Comparison of ENCODE assay signal across 17 cellular contexts in genomic region chr4:168337550-168337940, GRCh38. TPM values are rescaled to one million over a fixed set of nuclear protein-coding genes. Genes with fewer than 3 reads are reported as not detected.
DNase-seq lines count a peak whose midpoint lies in the region; ATAC-seq and TF ChIP-seq lines count a peak whose summit lies in the region.
"Had no signal": no experiment of that assay in that cellular context is flagged by ENCODE, and none has a peak within 500 bp of the region (broad histone marks: within the 10 kb centered on the region; RNA-seq: fewer than 3 reads in every experiment).

No MANE protein-coding gene starts in this region.

- no peaks in the 10 kb centered on the region for H3F3A ChIP-seq in MM.1S (ENCODE audit: insufficient read depth, low read length)

- CTCF ChIA-PET in IMR-90 (lab: Yijun Ruan, JAX): no interaction called here

- H4K20me1 ChIP-seq in IMR-90 (ENCODE audit: insufficient read depth, low read length) (no peaks in the 10 kb centered on the region), MM.1S (ENCODE audit: insufficient read depth, low read length) (no peaks in the 10 kb centered on the region)
- H4K20me1 ChIP-seq: BLaER1 had no signal

- no peak overlapping the region for H2AK9ac ChIP-seq in IMR-90 (replicated peaks; ENCODE audit: low read depth, low read length, poor library complexity)

- intact Hi-C loops in IMR-90 (cut with micrococcal nuclease): no loop called here

- in situ Hi-C loops in IMR-90 (cut with MboI; ENCODE audit: low sequenced_read_pairs) (no loop called here), brain microvascular endothelial cell (cut with HindIII; ENCODE audit: low pct_ligation_motif_present, low sequenced_read_pairs) (no loop called here), G401 (cut with HindIII; ENCODE audit: low sequenced_read_pairs) (no loop called here)

- peaks cover 8% of the 10 kb centered on the region for H3K9me3 Mint-ChIP-seq in stimulated activated memory B cell treated with anti-CD40 and anti-IgM and Interleukin-4, amounts not matched to agents 10 μg/mL and 1 μg/mL and 100 μg/mL, for 72 hours

- no peak overlapping the region for H3K4me3 Mint-ChIP-seq in stimulated activated memory B cell treated with anti-CD40 and anti-IgM and Interleukin-4, amounts not matched to agents 10 μg/mL and 1 μg/mL and 100 μg/mL, for 72 hours
- H3K4me3 Mint-ChIP-seq: CD8-positive, alpha-beta memory T cell had no signal

- BruUV-seq in IMR-90 (replicated peaks; lab: Mats Ljungman, UMichigan): no TSS peak

- no peak overlapping the region; the same call in 1 of the 2 replicates for H3K18ac ChIP-seq in IMR-90 (ENCODE audit: low read depth, low read length)

- no peaks in the 10 kb centered on the region for H3K79me1 ChIP-seq in IMR-90 (ENCODE audit: low read depth in 1 of 2, low read length in 2 of 2)

- H3K4ac ChIP-seq in IMR-90 (ENCODE audit: low read depth, low read length): no peak overlapping the region

- TF ChIP-seq CTCF in IMR-90 (conservative IDR thresholded peaks at IDR 0.05; ENCODE audit: low read depth, low read length) (no peak), brain microvascular endothelial cell (IDR thresholded peaks at IDR 0.05; ENCODE audit: low read depth, low read length, missing control alignments) (no peak), fibroblast of villous mesenchyme (IDR thresholded peaks at IDR 0.05; ENCODE audit: insufficient read depth, low read depth, low read length) (no peak), omental fat pad (IDR thresholded peaks at IDR 0.05) (no peak), MM.1S (IDR thresholded peaks at IDR 0.05; ENCODE audit: low read length) (no peak)

- no peak for TF ChIP-seq RAD21 in IMR-90 (IDR thresholded peaks at IDR 0.05; ENCODE audit: low read length)

- H2BK20ac ChIP-seq in IMR-90 (ENCODE audit: low read depth, low read length): no peak overlapping the region

- no peak overlapping the region for H2AK5ac ChIP-seq in IMR-90 (ENCODE audit: low read depth, low read length)

- H3K4me1 ChIP-seq in IMR-90 (ENCODE audit: control insufficient read depth, insufficient read depth, low read length): no peaks in the 10 kb centered on the region
- no peaks in the 10 kb centered on the region for H3K4me1 ChIP-seq in MM.1S (ENCODE audit: low read length)
- H3K4me1 ChIP-seq: BLaER1, HAP-1 had no signal

- dilution Hi-C loops in IMR-90 (cut with HindIII; ENCODE audit: low sequenced_read_pairs, unreplicated experiment): no loop called here

- TF ChIP-seq POLR2A in IMR-90 (IDR thresholded peaks at IDR 0.05; ENCODE audit: low read depth, low read length): no peak

- H3K36me3 Mint-ChIP-seq in stimulated activated memory B cell treated with anti-CD40 and anti-IgM and Interleukin-4, amounts not matched to agents 10 μg/mL and 1 μg/mL and 100 μg/mL, for 72 hours: no peaks in the 10 kb centered on the region

- no peak overlapping the region for H4K91ac ChIP-seq in IMR-90 (ENCODE audit: insufficient read depth, low read depth, low read length)

- no peak overlapping the region for H3K14ac ChIP-seq in IMR-90 (replicated peaks; ENCODE audit: low read depth, low read length)

- H3K9me3 ChIP-seq in IMR-90 (ENCODE audit: control insufficient read depth, insufficient read depth, low read length) (no peaks in the 10 kb centered on the region), MM.1S (replicated peaks; ENCODE audit: insufficient read depth, low read length) (no peaks in the 10 kb centered on the region)
- H3K9me3 ChIP-seq: BLaER1, HAP-1, MG63 had no signal

- H3K27ac ChIP-seq in IMR-90 (ENCODE audit: insufficient read depth, low read length) (no peak overlapping the region), brain microvascular endothelial cell (no peak overlapping the region), MM.1S (ENCODE audit: low read length) (no peak overlapping the region)
- H3K27ac ChIP-seq: BLaER1 had no signal

- no peaks in the 10 kb centered on the region for H3K27me3 Mint-ChIP-seq in stimulated activated memory B cell treated with anti-CD40 and anti-IgM and Interleukin-4, amounts not matched to agents 10 μg/mL and 1 μg/mL and 100 μg/mL, for 72 hours

- H3K9me2 ChIP-seq in MM.1S (replicated peaks; ENCODE audit: insufficient read depth, low read length): no peaks in the 10 kb centered on the region

- H3K4me2 ChIP-seq in IMR-90 (ENCODE audit: low read depth, low read length): no peak overlapping the region; the same call in 1 of the 2 replicates
- H3K4me2 ChIP-seq in MM.1S (ENCODE audit: low read depth, low read length): no peak overlapping the region
- H3K4me2 ChIP-seq: BLaER1 had no signal

- no peak overlapping the region for H4K5ac ChIP-seq in IMR-90 (ENCODE audit: low read depth, low read length)

- H2BK15ac ChIP-seq in IMR-90 (ENCODE audit: low read depth, low read length): no peak overlapping the region

- peak; percentile 39 for DNase-seq in IMR-90
- peak; percentile 33 for DNase-seq in brain microvascular endothelial cell
- peak; percentile 37 for DNase-seq in fibroblast of villous mesenchyme (ENCODE audit: low read depth)
- no peak for DNase-seq in omental fat pad (ENCODE audit: low spot score)
- DNase-seq in G401 (ENCODE audit: low spot score): no peak
- no peak for DNase-seq in MM.1S
- DNase-seq: CD8-positive, alpha-beta memory T cell; DMS79; MG63; NCI-H1092 treated with DMSO at 0.1 percent for 48 hours; NCI-H2081 treated with DMSO at 0.1 percent for 48 hours; NCI-H345; NCI-H69; Right ventricle myocardium superior had no signal

- no peak overlapping the region for H3K56ac ChIP-seq in IMR-90 (ENCODE audit: extremely low read depth, insufficient read depth, low read length)

- no peak overlapping the region for H2BK120ac ChIP-seq in IMR-90 (ENCODE audit: low read depth, low read length)

- H3K4me3 ChIP-seq in IMR-90 (ENCODE audit: insufficient read depth, low read depth, low read length): no peak overlapping the region
- no peak overlapping the region for H3K4me3 ChIP-seq in brain microvascular endothelial cell (ENCODE audit: low read depth, low read length)
- H3K4me3 ChIP-seq in fibroblast of villous mesenchyme (ENCODE audit: low read depth, low read length): no peak overlapping the region
- no peak overlapping the region for H3K4me3 ChIP-seq in MM.1S (ENCODE audit: low read length)
- H3K4me3 ChIP-seq: BLaER1, HAP-1, MG63 had no signal

- no peak overlapping the region for H3K23ac ChIP-seq in IMR-90 (ENCODE audit: low read depth, low read length)

- H2AFZ ChIP-seq in IMR-90 (replicated peaks; ENCODE audit: low read length, poor library complexity) (no peak overlapping the region), MM.1S (ENCODE audit: low read length) (no peak overlapping the region)

- H3K79me2 ChIP-seq in MM.1S (ENCODE audit: low read length): no peaks in the 10 kb centered on the region

- no peak overlapping the region for H3K27ac Mint-ChIP-seq in stimulated activated memory B cell treated with anti-CD40 and anti-IgM and Interleukin-4, amounts not matched to agents 10 μg/mL and 1 μg/mL and 100 μg/mL, for 72 hours
- H3K27ac Mint-ChIP-seq: CD8-positive, alpha-beta memory T cell had no signal

- H3K4me1 Mint-ChIP-seq in stimulated activated memory B cell treated with anti-CD40 and anti-IgM and Interleukin-4, amounts not matched to agents 10 μg/mL and 1 μg/mL and 100 μg/mL, for 72 hours: no peaks in the 10 kb centered on the region
- H3K4me1 Mint-ChIP-seq: CD8-positive, alpha-beta memory T cell had no signal

- H3K27me3 ChIP-seq in IMR-90 (ENCODE audit: control insufficient read depth, insufficient read depth, low read length) (no peaks in the 10 kb centered on the region), brain microvascular endothelial cell (replicated peaks) (no peaks in the 10 kb centered on the region), MM.1S (replicated peaks; ENCODE audit: insufficient read depth, low read length) (no peaks in the 10 kb centered on the region)
- H3K27me3 ChIP-seq: BLaER1, MG63 had no signal

- no peaks in the 10 kb centered on the region for H3K9me1 ChIP-seq in IMR-90 (ENCODE audit: insufficient read depth, low read length)

- no peaks in the 10 kb centered on the region for H3K36me3 ChIP-seq in IMR-90 (ENCODE audit: control insufficient read depth, insufficient read depth, low read length)
- no peaks in the 10 kb centered on the region for H3K36me3 ChIP-seq in brain microvascular endothelial cell (replicated peaks)
- H3K36me3 ChIP-seq in MM.1S (replicated peaks; ENCODE audit: insufficient read depth, low read length): no peaks in the 10 kb centered on the region
- H3K36me3 ChIP-seq: BLaER1, HAP-1, MG63 had no signal

- no peak overlapping the region for H2BK5ac ChIP-seq in IMR-90 (ENCODE audit: low read depth, low read length, poor library complexity, severe bottlenecking)

- H4K8ac ChIP-seq in IMR-90 (ENCODE audit: low read depth in 2 of 2, low read length in 2 of 2): no peak overlapping the region

- H3K9ac ChIP-seq in IMR-90 (ENCODE audit: low read depth, low read length) (no peak overlapping the region), MM.1S (ENCODE audit: low read length) (no peak overlapping the region)
- H3K9ac ChIP-seq: BLaER1 had no signal

- WGBS in IMR-90 (ENCODE audit: extremely low coverage in 2 of 2, insufficient read length in 1 of 2), 2 experiments: 72% methylated on average over 2 of the region's 3 CpGs; no CpG with 5 or more reads in 1 of the 2 experiments

- POLR2A ChIA-PET in IMR-90 (lab: Charles Lee; ENCODE audit: unreplicated experiment): no interaction called here

- ATAC-seq in IMR-90 (ENCODE audit: low read depth) (peak; percentile 86), omental fat pad (ENCODE audit: low FRiP score) (no peak)
- peak; percentile 27 for ATAC-seq in stimulated activated memory B cell treated with anti-CD40 and anti-IgM and Interleukin-4, amounts not matched to agents 10 μg/mL and 1 μg/mL and 100 μg/mL, for 72 hours

TF ChIP-seq in IMR-90, 13 proteins besides CTCF, POLR2A, EP300 and RAD21:
- TF ChIP-seq MAZ (IDR thresholded peaks at IDR 0.05; ENCODE audit: borderline replicate concordance, low read depth, low read length): no peak

RNA-seq across cellular contexts. Expression of gene DDX60, which starts 19.0 kb away (rescaled TPM):
- total RNA-seq in IMR-90 (2012; rRNA removed): 6.6 and 11.4 TPM in 2 replicates
- 2.1 and 3.1 TPM in 2 replicates for polyA plus RNA-seq in IMR-90 (2012; rRNA removed)
- 0.22 and 0.24 TPM in 2 replicates for polyA plus RNA-seq in IMR-90 (2012; cell fraction: cytosol; rRNA removed)
- polyA plus RNA-seq in IMR-90 (2012; cell fraction: nucleus; rRNA removed; ENCODE audit: low replicate concordance): 0.28 and 3.3 TPM in 2 replicates
- total RNA-seq in fibroblast of villous mesenchyme: 17.1 and 19.0 TPM in 2 replicates
- 10 to 100 TPM in 2 of 4 donors, 1 to 10 TPM in 2; 5.1 to 32.8 (median 11.6) TPM for total RNA-seq in omental fat pad
- 0.06 TPM in 1 of 2 replicates, not detected in the other for total RNA-seq in G401 (2014; rRNA removed; shearing (Covaris generic))

Comparison
In these comparisons a context has a peak if more than half of its experiments do, and no peak if none do; other contexts are left out.
1. DNase-seq: peak in IMR-90 (single experiment), brain microvascular endothelial cell (single experiment) and fibroblast of villous mesenchyme (single experiment); none in omental fat pad (single experiment), G401 (single experiment) and MM.1S (single experiment).